20 cellular contexts compared by ENCODE assay signal in the genomic region with DNA sequence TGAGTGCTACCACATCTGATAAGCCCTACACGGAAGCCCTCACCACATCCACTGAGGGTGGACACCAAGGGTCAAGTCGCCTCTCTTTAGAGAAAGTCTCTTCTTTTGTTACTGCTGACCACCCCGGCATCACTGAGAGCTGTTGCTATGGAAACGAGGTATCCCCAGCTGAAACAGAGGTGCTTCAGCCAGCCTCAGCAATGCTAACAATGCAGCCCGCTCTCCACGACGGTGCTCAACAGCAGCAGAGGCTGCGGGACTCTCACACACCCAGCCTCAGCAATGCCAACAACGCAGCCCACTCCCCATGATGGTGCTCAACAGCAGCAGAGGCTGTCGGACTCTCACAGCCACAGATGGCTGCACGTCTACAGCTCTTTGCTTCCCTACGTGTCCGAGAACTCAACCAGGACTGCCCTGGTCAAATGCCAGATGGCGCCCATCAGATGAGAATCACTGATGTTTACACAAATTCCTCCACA. TPM values are rescaled to one million over a fixed set of nuclear protein-coding genes. Genes with fewer than 3 reads are reported as not detected.
DNase-seq lines count a peak whose midpoint lies in the region; ATAC-seq and TF ChIP-seq lines count a peak whose summit lies in the region.
"Had no signal": no experiment of that assay in that cellular context is flagged by ENCODE, and none has a peak within 500 bp of the region (broad histone marks: within the 10 kb centered on the region; RNA-seq: fewer than 3 reads in every experiment).

No MANE protein-coding gene starts in this region.

- H3K27ac Mint-ChIP-seq in WTC11 = peak overlapping the region; percentile 95
- H3K27ac Mint-ChIP-seq: activated B cell treated with CpG ODN at 0.5 μM for 24 hours; activated T-helper 1 cell treated with anti-CD3 and anti-CD28 coated beads, Interleukin-12 subunit alpha, Interleukin-12 subunit beta, Interleukin-2, Interleukin-4 antibody, amounts not matched to agents 30 ng/mL and 10 ng/mL and 1 ng/mL, durations not matched to agents 14 hours and 24 hours and 36 hours; B cell had no signal

- no peak for TF ChIP-seq CTCF in WTC11 (IDR thresholded peaks at IDR 0.05)
- TF ChIP-seq CTCF in thyroid gland (IDR thresholded peaks at IDR 0.05) = no peak
- no peak for TF ChIP-seq CTCF in omental fat pad (IDR thresholded peaks at IDR 0.05)

- H3K4me1 ChIP-seq in ectodermal cell (ENCODE audit: control insufficient read depth, insufficient read depth, low read length) = peaks cover 15% of the 10 kb centered on the region
- peaks cover 19 to 20% of the 10 kb centered on the region in 2 donors for H3K4me1 ChIP-seq in thyroid gland
- H3K4me1 ChIP-seq: Caco-2, prostate gland had no signal

- H3K27ac ChIP-seq in ectodermal cell (ENCODE audit: insufficient read depth, low read depth, low read length, poor library complexity, severe bottlenecking) (peak overlapping the region; percentile 53), thyroid gland (peak overlapping the region in 1 of 3 donors; percentile 61)
- H3K27ac ChIP-seq: KMS-11, prostate gland had no signal

- no peaks in the 10 kb centered on the region for H3K27me3 ChIP-seq in ectodermal cell (ENCODE audit: control insufficient read depth, insufficient read depth, low read length, poor library complexity, severe bottlenecking)
- H3K27me3 ChIP-seq in thyroid gland = no peaks in the 10 kb centered on the region

- DNase-seq in WTC11 (ENCODE audit: low spot score) (peak; percentile 65), islet precursor cell (peak; percentile 62), thyroid gland (peak; percentile 90 to 95), left lobe of liver (ENCODE audit: low spot score) (no peak), COLO668 (lab: John Stamatoyannopoulos, UW; ENCODE audit: unreplicated experiment) (no peak), omental fat pad (ENCODE audit: low spot score) (no peak)
- DNase-seq: activated B cell treated with CpG ODN at 0.5 μM for 24 hours; Caco-2; NCI-H1048; NCI-H2081 treated with DMSO at 0.1 percent for 48 hours; NCI-H526 treated with DMSO at 0.1 percent for 48 hours; Right ventricle myocardium superior; stimulated activated CD8-positive, alpha-beta memory T cell treated with anti-CD3 and anti-CD28 coated beads, Interleukin-4, amount 100 ng/mL, for 48 hours; T-helper 17 cell had no signal

- CTCF ChIA-PET in WTC11 (lab: Charles Lee) = interaction anchor here (0.5 to 3.5 kb wide), 9 partner anchors 15 to 323 kb away, joined by 3 to 14 read pairs (median 3); a partner anchor contains a TSS

- H3K4me1 Mint-ChIP-seq in WTC11 = peaks cover 26% of the 10 kb centered on the region
- H3K4me1 Mint-ChIP-seq: activated B cell treated with CpG ODN at 0.5 μM for 24 hours, B cell had no signal

- ATAC-seq in WTC11 = peak; percentile 94
- ATAC-seq in left lobe of liver = no peak
- ATAC-seq in omental fat pad (ENCODE audit: low FRiP score) = no peak
- ATAC-seq: T-helper 17 cell had no signal

- no peak overlapping the region for H3K4me3 Mint-ChIP-seq in WTC11
- H3K4me3 Mint-ChIP-seq: activated B cell treated with CpG ODN at 0.5 μM for 24 hours; activated T-helper 1 cell treated with anti-CD3 and anti-CD28 coated beads, Interleukin-12 subunit alpha, Interleukin-12 subunit beta, Interleukin-2, Interleukin-4 antibody, amounts not matched to agents 30 ng/mL and 10 ng/mL and 1 ng/mL, durations not matched to agents 14 hours and 24 hours and 36 hours; B cell; central memory CD8-positive, alpha-beta T cell; T-helper 17 cell had no signal

- H3K36me3 ChIP-seq in ectodermal cell (ENCODE audit: control insufficient read depth, insufficient read depth, low read length) (no peaks in the 10 kb centered on the region), thyroid gland (peaks cover 0 to 3% of the 10 kb centered on the region in 2 donors)
- H3K36me3 ChIP-seq: prostate gland had no signal

- no peaks in the 10 kb centered on the region for H3K36me3 Mint-ChIP-seq in WTC11

- intact Hi-C loops in thyroid gland (cut with DNase I) = no loop called here

- no peaks in the 10 kb centered on the region for H3K27me3 Mint-ChIP-seq in WTC11 (ENCODE audit: low read depth)
- H3K27me3 Mint-ChIP-seq: activated B cell treated with CpG ODN at 0.5 μM for 24 hours; B cell; central memory CD8-positive, alpha-beta T cell; T-helper 17 cell had no signal

- POLR2A ChIA-PET in WTC11 (lab: Charles Lee) = no interaction called here

- H3K9me3 ChIP-seq in ectodermal cell (ENCODE audit: control insufficient read depth, low read length) = no peaks in the 10 kb centered on the region
- no peaks in the 10 kb centered on the region for H3K9me3 ChIP-seq in thyroid gland
- H3K9me3 ChIP-seq: Caco-2, prostate gland had no signal

- H3K9me3 Mint-ChIP-seq in WTC11 = no peaks in the 10 kb centered on the region
- H3K9me3 Mint-ChIP-seq: activated B cell treated with CpG ODN at 0.5 μM for 24 hours; activated T-helper 1 cell treated with anti-CD3 and anti-CD28 coated beads, Interleukin-12 subunit alpha, Interleukin-12 subunit beta, Interleukin-2, Interleukin-4 antibody, amounts not matched to agents 30 ng/mL and 10 ng/mL and 1 ng/mL, durations not matched to agents 14 hours and 24 hours and 36 hours; central memory CD8-positive, alpha-beta T cell had no signal

- no peak for TF ChIP-seq POLR2A in thyroid gland (IDR thresholded peaks at IDR 0.05)

- WGBS in ectodermal cell, 2 experiments = 50 to 54% methylated on average over 14 of the region's 14 CpGs
- 34 to 59% methylated on average over 13 of the region's 14 CpGs for WGBS in thyroid gland, 2 donors

- H3K4me3 ChIP-seq in ectodermal cell (ENCODE audit: insufficient read depth, low read depth, low read length) (no peak overlapping the region), thyroid gland (replicated peaks in 1 of 3) (no peak overlapping the region)
- H3K4me3 ChIP-seq: prostate gland had no signal

TF ChIP-seq in WTC11, 78 proteins besides CTCF, POLR2A, EP300 and RAD21 (continues in another document):
- TF ChIP-seq, protein P1, sequence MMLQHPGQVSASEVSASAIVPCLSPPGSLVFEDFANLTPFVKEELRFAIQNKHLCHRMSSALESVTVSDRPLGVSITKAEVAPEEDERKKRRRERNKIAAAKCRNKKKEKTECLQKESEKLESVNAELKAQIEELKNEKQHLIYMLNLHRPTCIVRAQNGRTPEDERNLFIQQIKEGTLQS (CRISPR knock-in tag; conservative IDR thresholded peaks at IDR 0.05) = no peak
- TF ChIP-seq, protein P2, sequence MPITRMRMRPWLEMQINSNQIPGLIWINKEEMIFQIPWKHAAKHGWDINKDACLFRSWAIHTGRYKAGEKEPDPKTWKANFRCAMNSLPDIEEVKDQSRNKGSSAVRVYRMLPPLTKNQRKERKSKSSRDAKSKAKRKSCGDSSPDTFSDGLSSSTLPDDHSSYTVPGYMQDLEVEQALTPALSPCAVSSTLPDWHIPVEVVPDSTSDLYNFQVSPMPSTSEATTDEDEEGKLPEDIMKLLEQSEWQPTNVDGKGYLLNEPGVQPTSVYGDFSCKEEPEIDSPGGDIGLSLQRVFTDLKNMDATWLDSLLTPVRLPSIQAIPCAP (CRISPR knock-in tag; IDR thresholded peaks at IDR 0.05) = no peak
- TF ChIP-seq, protein P3, sequence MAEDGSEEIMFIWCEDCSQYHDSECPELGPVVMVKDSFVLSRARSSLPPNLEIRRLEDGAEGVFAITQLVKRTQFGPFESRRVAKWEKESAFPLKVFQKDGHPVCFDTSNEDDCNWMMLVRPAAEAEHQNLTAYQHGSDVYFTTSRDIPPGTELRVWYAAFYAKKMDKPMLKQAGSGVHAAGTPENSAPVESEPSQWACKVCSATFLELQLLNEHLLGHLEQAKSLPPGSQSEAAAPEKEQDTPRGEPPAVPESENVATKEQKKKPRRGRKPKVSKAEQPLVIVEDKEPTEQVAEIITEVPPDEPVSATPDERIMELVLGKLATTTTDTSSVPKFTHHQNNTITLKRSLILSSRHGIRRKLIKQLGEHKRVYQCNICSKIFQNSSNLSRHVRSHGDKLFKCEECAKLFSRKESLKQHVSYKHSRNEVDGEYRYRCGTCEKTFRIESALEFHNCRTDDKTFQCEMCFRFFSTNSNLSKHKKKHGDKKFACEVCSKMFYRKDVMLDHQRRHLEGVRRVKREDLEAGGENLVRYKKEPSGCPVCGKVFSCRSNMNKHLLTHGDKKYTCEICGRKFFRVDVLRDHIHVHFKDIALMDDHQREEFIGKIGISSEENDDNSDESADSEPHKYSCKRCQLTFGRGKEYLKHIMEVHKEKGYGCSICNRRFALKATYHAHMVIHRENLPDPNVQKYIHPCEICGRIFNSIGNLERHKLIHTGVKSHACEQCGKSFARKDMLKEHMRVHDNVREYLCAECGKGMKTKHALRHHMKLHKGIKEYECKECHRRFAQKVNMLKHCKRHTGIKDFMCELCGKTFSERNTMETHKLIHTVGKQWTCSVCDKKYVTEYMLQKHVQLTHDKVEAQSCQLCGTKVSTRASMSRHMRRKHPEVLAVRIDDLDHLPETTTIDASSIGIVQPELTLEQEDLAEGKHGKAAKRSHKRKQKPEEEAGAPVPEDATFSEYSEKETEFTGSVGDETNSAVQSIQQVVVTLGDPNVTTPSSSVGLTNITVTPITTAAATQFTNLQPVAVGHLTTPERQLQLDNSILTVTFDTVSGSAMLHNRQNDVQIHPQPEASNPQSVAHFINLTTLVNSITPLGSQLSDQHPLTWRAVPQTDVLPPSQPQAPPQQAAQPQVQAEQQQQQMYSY (CRISPR knock-in tag; IDR thresholded peaks at IDR 0.05) = no peak
- no peak for TF ChIP-seq ZNF121 (CRISPR knock-in tag; IDR thresholded peaks at IDR 0.05)

RNA-seq across cellular contexts. Expression of a gene that starts 41.4 kb away (rescaled TPM):
- total RNA-seq in WTC11 (2021) = 44.5 to 55.6 TPM (median 49.8 TPM) in 3 replicates
- polyA plus RNA-seq in ectodermal cell (2013, experiment 1 of 4) = 27.0 TPM
- 41.1 TPM for polyA plus RNA-seq in ectodermal cell (2013, experiment 2 of 4)
- 32.6 TPM for polyA plus RNA-seq in ectodermal cell (2013, experiment 3 of 4)
- 37.4 TPM for polyA plus RNA-seq in ectodermal cell (2013, experiment 4 of 4)
- total RNA-seq in thyroid gland = 10 to 100 TPM; 39.8 to 55.9 (median 43.9) TPM
- 25.5 TPM for total RNA-seq in left lobe of liver
- total RNA-seq in omental fat pad = 10 to 100 TPM; 20.4 to 42.1 (median 36.9) TPM

RNA-seq across cellular contexts. Expression of a gene that starts 59.2 kb away (rescaled TPM):
- total RNA-seq in WTC11 (2021) (21.6 to 24.9 TPM (median 23.4 TPM) in 3 replicates), thyroid gland (10 to 100 TPM in 3 of 4 donors, 1 to 10 TPM in 1; 9.0 to 13.7 (median 10.9) TPM), left lobe of liver (0.50 TPM), omental fat pad (10 to 100 TPM in 1 of 4 donors, 1 to 10 TPM in 3; 5.2 to 45.3 (median 7.5) TPM)
- 25.3 TPM for polyA plus RNA-seq in ectodermal cell (2013, experiment 1 of 4)
- polyA plus RNA-seq in ectodermal cell (2013, experiment 2 of 4) = 25.9 TPM
- polyA plus RNA-seq in ectodermal cell (2013, experiment 3 of 4) = 21.8 TPM
- 24.9 TPM for polyA plus RNA-seq in ectodermal cell (2013, experiment 4 of 4)

Comparison
In these comparisons a context has a peak if more than half of its experiments do, and no peak if none do; other contexts are left out.
1. DNase-seq: peak in WTC11 (single experiment), islet precursor cell (single experiment) and thyroid gland (2 of 2); none in left lobe of liver (single experiment), COLO668 (single experiment) and omental fat pad (single experiment).